ENCODE assay signal across 8 cellular contexts in genomic region chr17:77089949-77090348, GRCh38. TPM values are rescaled to one million over a fixed set of nuclear protein-coding genes. Genes with fewer than 3 reads are reported as not detected.
DNase-seq lines count a peak whose midpoint lies in the region; ATAC-seq and TF ChIP-seq lines count a peak whose summit lies in the region.
"Not testable (repeated sequence)": the region's sequence is repeated elsewhere in the genome, so short reads cannot be mapped to it uniquely, and the experiment has no call there.

No MANE protein-coding gene starts in this region.

- peaks cover 13% of the 10 kb centered on the region for H3K4me1 Mint-ChIP-seq in Caco-2 (ENCODE audit: low read depth, unreplicated experiment)
- H3K4me1 Mint-ChIP-seq in activated T-helper 1 cell treated with anti-CD3 and anti-CD28 coated beads, Interleukin-12 subunit alpha, Interleukin-12 subunit beta, Interleukin-2, Interleukin-4 antibody, amounts not matched to agents 30 ng/mL and 10 ng/mL and 1 ng/mL, durations not matched to agents 14 hours and 24 hours and 36 hours (ENCODE audit: low read depth) = peaks cover 42% of the 10 kb centered on the region
- peaks cover 47 to 55% of the 10 kb centered on the region in 2 donors for H3K4me1 Mint-ChIP-seq in immature natural killer cell

- H3K4me2 ChIP-seq in SU-DHL-6 (ENCODE audit: low read depth, low read length, poor library complexity, severe bottlenecking) (peak overlapping the region; percentile 69), osteoblast (ENCODE audit: insufficient read depth, low read length) (peak overlapping the region; percentile 95)

- H3K79me2 ChIP-seq in SU-DHL-6 (ENCODE audit: insufficient read depth, low read length) (peaks cover 36% of the 10 kb centered on the region), osteoblast (ENCODE audit: insufficient read depth, low read length) (peaks cover 36% of the 10 kb centered on the region)

- TF ChIP-seq CTCF in Caco-2 (IDR thresholded peaks at IDR 0.05; ENCODE audit: insufficient read depth in 1 of 2, low read depth in 1 of 2, low read length in 1 of 2, severe bottlenecking in 1 of 2, unreplicated experiment in 1 of 2); SU-DHL-6 (IDR thresholded peaks at IDR 0.05; ENCODE audit: insufficient read depth, low read length, poor library complexity, severe bottlenecking); breast epithelium (IDR thresholded peaks at IDR 0.05); osteoblast (IDR thresholded peaks at IDR 0.05; ENCODE audit: extremely low read depth, low read depth, low read length); upper lobe of left lung (IDR thresholded peaks at IDR 0.05): not testable (repeated sequence)

- TF ChIP-seq POLR2A in breast epithelium (IDR thresholded peaks at IDR 0.05); upper lobe of left lung (IDR thresholded peaks at IDR 0.05): not testable (repeated sequence)

- H3K4me3 Mint-ChIP-seq in Caco-2 (ENCODE audit: unreplicated experiment) (peak overlapping the region; percentile 89), immature natural killer cell (peak overlapping the region; percentile 20 to 95 (median 47))
- peak overlapping the region; percentile 91 for H3K4me3 Mint-ChIP-seq in activated T-helper 1 cell treated with anti-CD3 and anti-CD28 coated beads, Interleukin-12 subunit alpha, Interleukin-12 subunit beta, Interleukin-2, Interleukin-4 antibody, amounts not matched to agents 30 ng/mL and 10 ng/mL and 1 ng/mL, durations not matched to agents 14 hours and 24 hours and 36 hours

- CTCF ChIA-PET in Caco-2 (lab: Charles Lee) = interaction anchor here (1.9 kb wide), 1 partner anchor 71 kb away, joined by 19 read pairs; no protein-coding TSS in a partner anchor

- not testable (repeated sequence) for BruUV-seq in Caco-2 (replicated peaks; lab: Mats Ljungman, UMichigan)

- H3K9me3 Mint-ChIP-seq in Caco-2 (ENCODE audit: unreplicated experiment); activated T-helper 1 cell treated with anti-CD3 and anti-CD28 coated beads, Interleukin-12 subunit alpha, Interleukin-12 subunit beta, Interleukin-2, Interleukin-4 antibody, amounts not matched to agents 30 ng/mL and 10 ng/mL and 1 ng/mL, durations not matched to agents 14 hours and 24 hours and 36 hours; immature natural killer cell: not testable (repeated sequence)

- H3K9me2 ChIP-seq in SU-DHL-6 (replicated peaks; ENCODE audit: insufficient read depth, low read length) = not testable (repeated sequence)

- not testable (repeated sequence) for H3K4me1 ChIP-seq in Caco-2, breast epithelium
- H3K4me1 ChIP-seq in osteoblast (ENCODE audit: insufficient read depth, low read length) (peaks cover 10% of the 10 kb centered on the region), upper lobe of left lung (peaks cover 39 to 52% (median 45%) of the 10 kb centered on the region in 4 donors)

- not testable (repeated sequence) for H3K27me3 ChIP-seq in Caco-2 (replicated peaks; ENCODE audit: control insufficient read depth, insufficient read depth, low read length); SU-DHL-6 (ENCODE audit: low read length); breast epithelium; osteoblast (ENCODE audit: insufficient read depth, low read length); upper lobe of left lung

- H3K36me3 ChIP-seq in Caco-2 (ENCODE audit: control insufficient read depth, insufficient read depth, low read length); SU-DHL-6 (ENCODE audit: low read length); breast epithelium: not testable (repeated sequence)
- H3K36me3 ChIP-seq in osteoblast (ENCODE audit: insufficient read depth, low read length) = peaks cover 39% of the 10 kb centered on the region
- peaks cover 17 to 52% (median 28%) of the 10 kb centered on the region in 4 donors for H3K36me3 ChIP-seq in upper lobe of left lung

- peaks cover 70% of the 10 kb centered on the region for H3K36me3 Mint-ChIP-seq in Caco-2 (ENCODE audit: insufficient read depth, unreplicated experiment)
- peaks cover 33% of the 10 kb centered on the region for H3K36me3 Mint-ChIP-seq in activated T-helper 1 cell treated with anti-CD3 and anti-CD28 coated beads, Interleukin-12 subunit alpha, Interleukin-12 subunit beta, Interleukin-2, Interleukin-4 antibody, amounts not matched to agents 30 ng/mL and 10 ng/mL and 1 ng/mL, durations not matched to agents 14 hours and 24 hours and 36 hours (ENCODE audit: low read depth)
- H3K36me3 Mint-ChIP-seq in immature natural killer cell = peaks cover 6 to 19% (median 8%) of the 10 kb centered on the region in 3 donors

- H3K4me3 ChIP-seq in Caco-2 (ENCODE audit: low read depth, low read length); osteoblast (ENCODE audit: insufficient read depth, low read length): not testable (repeated sequence)
- H3K4me3 ChIP-seq in Jurkat, Clone E6-1 (ENCODE audit: low read length) = peak overlapping the region; percentile 98
- peak overlapping the region; percentile 85 for H3K4me3 ChIP-seq in SU-DHL-6 (ENCODE audit: insufficient read depth, low read length, poor library complexity, severe bottlenecking)
- peak overlapping the region in 2 of 3 donors; percentile 70 to 79 for H3K4me3 ChIP-seq in breast epithelium
- H3K4me3 ChIP-seq in upper lobe of left lung = peak overlapping the region in 1 of 4 donors; percentile 81

- peak overlapping the region; percentile 98 for H3K27ac Mint-ChIP-seq in Caco-2 (ENCODE audit: unreplicated experiment)
- H3K27ac Mint-ChIP-seq in activated T-helper 1 cell treated with anti-CD3 and anti-CD28 coated beads, Interleukin-12 subunit alpha, Interleukin-12 subunit beta, Interleukin-2, Interleukin-4 antibody, amounts not matched to agents 30 ng/mL and 10 ng/mL and 1 ng/mL, durations not matched to agents 14 hours and 24 hours and 36 hours = peak overlapping the region; percentile 94
- H3K27ac Mint-ChIP-seq in immature natural killer cell = peak overlapping the region; percentile 49 to 99 (median 90)

- WGBS in upper lobe of left lung, 2 donors = 86 to 87% methylated on average over 10 of the region's 10 CpGs

- not testable (repeated sequence) for DNase-seq in Caco-2; Jurkat, Clone E6-1 (ENCODE audit: low read depth, low spot score); activated T-helper 1 cell treated with anti-CD3 and anti-CD28 coated beads, Interleukin-12 subunit alpha, Interleukin-12 subunit beta, Interleukin-2, Interleukin-4 antibody, amounts not matched to agents 30 ng/mL and 10 ng/mL and 1 ng/mL, durations not matched to agents 14 hours and 24 hours and 36 hours (ENCODE audit: low spot score); breast epithelium (ENCODE audit: low spot score in 2 of 2); immature natural killer cell; osteoblast (ENCODE audit: insufficient read length, low spot score, missing footprints); upper lobe of left lung

- H3K9me3 ChIP-seq in Caco-2; SU-DHL-6 (ENCODE audit: insufficient read depth, low read length); breast epithelium; osteoblast (ENCODE audit: low read depth, low read length); upper lobe of left lung: not testable (repeated sequence)

- not testable (repeated sequence) for H4K20me1 ChIP-seq in SU-DHL-6 (ENCODE audit: low read depth, low read length); osteoblast (ENCODE audit: insufficient read depth, low read length)

- not testable (repeated sequence) for ATAC-seq in upper lobe of left lung (ENCODE audit: low FRiP score in 2 of 2)

- not testable (repeated sequence) for H3F3A ChIP-seq in SU-DHL-6 (ENCODE audit: insufficient read depth)

- peak overlapping the region; percentile 96 for H3K9ac ChIP-seq in SU-DHL-6 (ENCODE audit: low read length)

- H2AFZ ChIP-seq in SU-DHL-6 (ENCODE audit: low read depth, low read length, severe bottlenecking); osteoblast (ENCODE audit: low read length): not testable (repeated sequence)

- POLR2A ChIA-PET in Caco-2 (lab: Charles Lee) = not testable (repeated sequence)

- not testable (repeated sequence) for H3K27ac ChIP-seq in SU-DHL-6 (ENCODE audit: low read depth, low read length); breast epithelium; osteoblast (ENCODE audit: low read depth, low read length)
- peak overlapping the region; percentile 93 to 97 (median 94) for H3K27ac ChIP-seq in upper lobe of left lung

- not testable (repeated sequence) for H3K27me3 Mint-ChIP-seq in Caco-2 (ENCODE audit: insufficient read depth, unreplicated experiment); activated T-helper 1 cell treated with anti-CD3 and anti-CD28 coated beads, Interleukin-12 subunit alpha, Interleukin-12 subunit beta, Interleukin-2, Interleukin-4 antibody, amounts not matched to agents 30 ng/mL and 10 ng/mL and 1 ng/mL, durations not matched to agents 14 hours and 24 hours and 36 hours (ENCODE audit: insufficient read depth)
- H3K27me3 Mint-ChIP-seq in immature natural killer cell (ENCODE audit: low read depth in 3 of 3) = peaks cover 10 to 12% (median 12%) of the 10 kb centered on the region in 3 donors

- TF ChIP-seq EP300 in upper lobe of left lung (IDR thresholded peaks at IDR 0.05) = not testable (repeated sequence)

- intact Hi-C loops in Caco-2 (cut with micrococcal nuclease; ENCODE audit: unreplicated experiment) (loop anchor here (2.0 to 5.0 kb wide), 2 partner anchors 32 to 55 kb away; no protein-coding TSS in a partner anchor), breast epithelium (cut with DNase I; ENCODE audit: low total_unique reads) (loop anchor here (5.0 to 10.0 kb wide), 2 partner anchors 165 to 1137 kb away; no protein-coding TSS in a partner anchor)
- intact Hi-C loops in activated T-helper 1 cell treated with anti-CD3 and anti-CD28 coated beads, Interleukin-12 subunit alpha, Interleukin-12 subunit beta, Interleukin-2, Interleukin-4 antibody, amounts not matched to agents 30 ng/mL and 10 ng/mL and 1 ng/mL, durations not matched to agents 14 hours and 24 hours and 36 hours (cut with micrococcal nuclease) = loop anchor here (2.0 kb wide), 3 partner anchors 39 to 353 kb away; partner anchors contain the start of gene SRSF2

RNA-seq across cellular contexts. Expression of gene SEC14L1, which starts 50.8 kb away (rescaled TPM):
- total RNA-seq in Caco-2 (2022) (92.0 and 96.1 TPM in 2 replicates), breast epithelium (100 to 1,000 TPM in 1 of 3 donors, 10 to 100 TPM in 2; 52.2 to 106 (median 59.6) TPM), osteoblast (53.6 and 71.3 TPM in 2 replicates), upper lobe of left lung (100 to 1,000 TPM; 100 to 291 (median 145) TPM)
- polyA plus RNA-seq in Jurkat, Clone E6-1 (2012; ENCODE audit: insufficient read depth, insufficient read length) = 32.2 TPM
- total RNA-seq in activated T-helper 1 cell treated with anti-CD3 and anti-CD28 coated beads, Interleukin-12 subunit alpha, Interleukin-12 subunit beta, Interleukin-2, Interleukin-4 antibody, amounts not matched to agents 30 ng/mL and 10 ng/mL and 1 ng/mL, durations not matched to agents 14 hours and 24 hours and 36 hours = 77.6 and 81.9 TPM in 2 replicates
- 10 to 100 TPM; 14.8 to 25.6 (median 19.4) TPM for polyA plus RNA-seq in immature natural killer cell
